Comparison of ENCODE assay signal across 8 cellular contexts in the genomic region with DNA sequence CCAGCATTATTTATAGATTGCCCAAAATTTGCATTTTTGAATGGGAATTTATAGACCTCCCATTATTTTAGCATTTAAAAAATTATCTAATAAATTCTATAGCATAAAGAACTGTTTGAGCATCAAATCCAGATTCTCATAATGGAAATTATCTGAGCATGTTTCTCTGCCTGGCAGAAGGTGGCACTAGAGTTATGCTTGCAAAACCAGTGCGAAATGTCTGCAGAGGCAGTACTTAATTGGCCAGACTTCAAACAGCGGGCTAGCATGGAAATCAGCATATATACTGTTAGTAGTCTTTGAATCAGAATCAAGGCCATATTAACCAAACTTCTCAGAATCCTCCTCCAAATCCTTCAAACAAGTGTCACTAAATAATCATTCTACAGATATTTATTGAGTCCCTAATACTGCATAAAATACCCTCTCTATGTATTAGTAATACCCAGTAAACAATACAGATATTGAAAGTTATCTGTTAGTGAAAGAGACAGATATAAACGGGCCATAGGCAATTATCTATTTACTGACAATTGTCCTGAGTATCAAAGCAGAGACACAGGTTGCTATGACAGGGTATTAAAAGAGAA.
DNase-seq lines count a peak whose midpoint lies in the region; ATAC-seq, FAIRE-seq and TF ChIP-seq lines count a peak whose summit lies in the region.

No MANE protein-coding gene starts in this region.

- peak; percentile 74 for DNase-seq in EL
- no peak for DNase-seq in H1 (ENCODE audit: low read depth in 1 of 2, low spot score in 2 of 2)
- peak in 1 of 2 donors; percentile 3 for DNase-seq in memory B cell (ENCODE audit: low spot score in 2 of 2)
- no peak for DNase-seq in activated T-helper 2 cell treated with anti-CD3 and anti-CD28 coated beads, Interferon-gamma antibody, Interleukin-2, Interleukin-4, amounts not matched to agents 10 μg/mL and 5 μg/mL and 100 μg/mL, durations not matched to agents 14 hours and 24 hours and 36 hours (ENCODE audit: low spot score)
- DNase-seq in activated gamma-delta T cell (lab: John Stamatoyannopoulos, UW), result no peak

- H3K36me3 ChIP-seq in OCI-LY3 (replicated peaks; ENCODE audit: low read depth, low read length), result no peaks in the 10 kb centered on the region
- no peaks in the 10 kb centered on the region for H3K36me3 ChIP-seq in H1 (ENCODE audit: control insufficient read depth in 2 of 4, insufficient read depth in 4 of 4, low read length in 3 of 4)

- no peak overlapping the region for H3K4me3 ChIP-seq in OCI-LY3 (ENCODE audit: low read length)
- H3K4me3 ChIP-seq in H1 (ENCODE audit: extremely low read depth in 1 of 4, insufficient read depth in 2 of 4, low read depth in 3 of 4, low read length in 4 of 4), result no peak overlapping the region

- H2BK20ac ChIP-seq in H1 (ENCODE audit: low read length), result no peak overlapping the region

- no peak overlapping the region for H2BK15ac ChIP-seq in H1 (ENCODE audit: low read length)

- no peak for TF ChIP-seq EP300 in H1 (IDR thresholded peaks at IDR 0.05; ENCODE audit: borderline replicate concordance in 1 of 2, low read depth in 2 of 2, low read length in 2 of 2)

- H2BK120ac ChIP-seq in H1 (replicated peaks; ENCODE audit: low read depth, low read length), result no peak overlapping the region

- H3K4me1 ChIP-seq in OCI-LY3 (ENCODE audit: low read length) (peaks cover 11% of the 10 kb centered on the region), H1 (replicated peaks in 1 of 4; ENCODE audit: control insufficient read depth in 3 of 4, insufficient read depth in 4 of 4, low read length in 3 of 4) (no peaks in the 10 kb centered on the region)

- POLR2A ChIA-PET in H1 (lab: Charles Lee; ENCODE audit: partially characterized antibody), result no interaction called here

- no peaks in the 10 kb centered on the region for H3K23me2 ChIP-seq in H1 (ENCODE audit: low read depth, low read length)

- H3K27me3 Mint-ChIP-seq in memory B cell, result peaks cover 3% of the 10 kb centered on the region
- H3K27me3 Mint-ChIP-seq in activated T-helper 2 cell treated with anti-CD3 and anti-CD28 coated beads, Interferon-gamma antibody, Interleukin-2, Interleukin-4, amounts not matched to agents 10 μg/mL and 5 μg/mL and 100 μg/mL, durations not matched to agents 14 hours and 24 hours and 36 hours (ENCODE audit: low read depth), result peaks cover 14% of the 10 kb centered on the region

- no peaks in the 10 kb centered on the region for H3K36me3 Mint-ChIP-seq in memory B cell
- no peaks in the 10 kb centered on the region for H3K36me3 Mint-ChIP-seq in activated T-helper 2 cell treated with anti-CD3 and anti-CD28 coated beads, Interferon-gamma antibody, Interleukin-2, Interleukin-4, amounts not matched to agents 10 μg/mL and 5 μg/mL and 100 μg/mL, durations not matched to agents 14 hours and 24 hours and 36 hours (ENCODE audit: low read depth)

- no peak overlapping the region for H4K5ac ChIP-seq in H1 (ENCODE audit: insufficient read length, low read depth, low read length)

- peak; percentile 91 for TF ChIP-seq RAD21 in H1 (IDR thresholded peaks at IDR 0.05 in 1 of 2, conservative IDR thresholded peaks at IDR 0.05 in 1 of 2; ENCODE audit: low read depth in 2 of 2, low read length in 2 of 2)

- peak; percentile 46 for ATAC-seq in HG03159 (IDR thresholded peaks at IDR 0.05; ENCODE audit: unreplicated experiment)
- ATAC-seq in memory B cell (ENCODE audit: low read depth), result peak; percentile 48
- ATAC-seq in GM21717 (IDR thresholded peaks at IDR 0.05; ENCODE audit: unreplicated experiment), result no peak

- H3K4me2 ChIP-seq in OCI-LY3 (ENCODE audit: low read length) (peak overlapping the region; percentile 19), H1 (ENCODE audit: insufficient read depth in 1 of 2, low read depth in 2 of 2, low read length in 2 of 2) (no peak overlapping the region)

- H2BK5ac ChIP-seq in H1 (ENCODE audit: low read depth, low read length), result no peak overlapping the region

- FAIRE-seq in H1 (lab: Jason Lieb, UNC), result peak; percentile 50

- H3K4me1 Mint-ChIP-seq in memory B cell, result no peaks in the 10 kb centered on the region
- peaks cover 3% of the 10 kb centered on the region for H3K4me1 Mint-ChIP-seq in activated T-helper 2 cell treated with anti-CD3 and anti-CD28 coated beads, Interferon-gamma antibody, Interleukin-2, Interleukin-4, amounts not matched to agents 10 μg/mL and 5 μg/mL and 100 μg/mL, durations not matched to agents 14 hours and 24 hours and 36 hours (ENCODE audit: low read depth)

- H3K27me3 ChIP-seq in OCI-LY3 (ENCODE audit: low read depth, low read length) (no peaks in the 10 kb centered on the region), H1 (replicated peaks in 1 of 4; ENCODE audit: control insufficient read depth in 3 of 4, extremely low read depth in 1 of 4, insufficient read depth in 3 of 4, low read length in 3 of 4) (no peaks in the 10 kb centered on the region)

- no peak overlapping the region for H3K23ac ChIP-seq in H1 (ENCODE audit: insufficient read length)

- no peak overlapping the region for H4K8ac ChIP-seq in H1 (ENCODE audit: extremely low read depth, insufficient read depth, low read length)

- no peak overlapping the region for H3K4me3 Mint-ChIP-seq in memory B cell
- H3K4me3 Mint-ChIP-seq in activated T-helper 2 cell treated with anti-CD3 and anti-CD28 coated beads, Interferon-gamma antibody, Interleukin-2, Interleukin-4, amounts not matched to agents 10 μg/mL and 5 μg/mL and 100 μg/mL, durations not matched to agents 14 hours and 24 hours and 36 hours (ENCODE audit: low read depth), result no peak overlapping the region

- H3K9me3 ChIP-seq in OCI-LY3 (ENCODE audit: insufficient read depth, low read length), result no peaks in the 10 kb centered on the region
- no peaks in the 10 kb centered on the region for H3K9me3 ChIP-seq in H1 (ENCODE audit: insufficient read depth in 2 of 2, low read depth in 1 of 2, low read length in 1 of 2)

- H3K14ac ChIP-seq in H1 (ENCODE audit: insufficient read length), result no peak overlapping the region

- H2BK12ac ChIP-seq in H1 (ENCODE audit: low read depth, low read length), result no peak overlapping the region

- 0 out of 2 replicates have a peak overlapping the region, but pooled peaks have one; percentile 4 for H2AFZ ChIP-seq in OCI-LY3 (ENCODE audit: low read depth, low read length)
- H2AFZ ChIP-seq in H1 (ENCODE audit: low read length), result no peak overlapping the region

- no peak overlapping the region for H3K9ac ChIP-seq in OCI-LY3 (ENCODE audit: low read length)
- no peak overlapping the region for H3K9ac ChIP-seq in H1 (replicated peaks in 1 of 4; ENCODE audit: extremely low read depth in 1 of 4, low read depth in 3 of 4, low read length in 3 of 4)

- TF ChIP-seq CTCF in OCI-LY3 (IDR thresholded peaks at IDR 0.05; ENCODE audit: low read depth, low read length) (peak; percentile 99), H1 (IDR thresholded peaks at IDR 0.05; ENCODE audit: control extremely low read depth in 1 of 3, insufficient read depth in 1 of 3, low read depth in 1 of 3, low read length in 3 of 3) (peak in 2 of 3 experiments; percentile 71 to 74; a peak in 3 of 4 replicates)

- H3K4ac ChIP-seq in H1 (replicated peaks; ENCODE audit: insufficient read length, low read depth, low read length), result no peak overlapping the region

- H3K79me2 ChIP-seq in OCI-LY3 (ENCODE audit: low read length), result no peaks in the 10 kb centered on the region
- no peaks in the 10 kb centered on the region for H3K79me2 ChIP-seq in H1 (ENCODE audit: control insufficient read depth in 1 of 2, insufficient read depth in 2 of 2, low read length in 2 of 2)

- intact Hi-C loops in activated T-helper 2 cell treated with anti-CD3 and anti-CD28 coated beads, Interferon-gamma antibody, Interleukin-2, Interleukin-4, amounts not matched to agents 10 μg/mL and 5 μg/mL and 100 μg/mL, durations not matched to agents 14 hours and 24 hours and 36 hours (cut with micrococcal nuclease), result loop anchor here (1.0 kb wide), 1 partner anchor 244 kb away; no protein-coding TSS in a partner anchor

- no peaks in the 10 kb centered on the region for H4K20me1 ChIP-seq in OCI-LY3 (ENCODE audit: insufficient read depth, low read length)
- H4K20me1 ChIP-seq in H1 (replicated peaks in 1 of 2; ENCODE audit: control insufficient read depth in 1 of 2, insufficient read depth in 2 of 2, low read length in 2 of 2), result no peaks in the 10 kb centered on the region

- H3K56ac ChIP-seq in H1 (replicated peaks; ENCODE audit: insufficient read length, low read depth, low read length), result no peak overlapping the region

- H3K79me1 ChIP-seq in H1 (ENCODE audit: low read depth, low read length), result no peaks in the 10 kb centered on the region

- no peak overlapping the region for H3K27ac Mint-ChIP-seq in memory B cell
- H3K27ac Mint-ChIP-seq in activated T-helper 2 cell treated with anti-CD3 and anti-CD28 coated beads, Interferon-gamma antibody, Interleukin-2, Interleukin-4, amounts not matched to agents 10 μg/mL and 5 μg/mL and 100 μg/mL, durations not matched to agents 14 hours and 24 hours and 36 hours, result no peak overlapping the region

- H3K27ac ChIP-seq in OCI-LY3 (ENCODE audit: low read length) (no peak overlapping the region), H1 (ENCODE audit: low read depth, low read length) (no peak overlapping the region)

- no peak overlapping the region for H3K18ac ChIP-seq in H1 (ENCODE audit: extremely low read depth, low read length)

- no peak overlapping the region for H2AK5ac ChIP-seq in H1 (ENCODE audit: low read depth, low read length)

- no peaks in the 10 kb centered on the region for H3K9me3 Mint-ChIP-seq in memory B cell
- no peaks in the 10 kb centered on the region for H3K9me3 Mint-ChIP-seq in activated T-helper 2 cell treated with anti-CD3 and anti-CD28 coated beads, Interferon-gamma antibody, Interleukin-2, Interleukin-4, amounts not matched to agents 10 μg/mL and 5 μg/mL and 100 μg/mL, durations not matched to agents 14 hours and 24 hours and 36 hours

- CTCF ChIA-PET in H1 (lab: Charles Lee; ENCODE audit: partially characterized antibody), result interaction anchor here (0.9 to 4.0 kb wide), 6 partner anchors 8 to 244 kb away, joined by 3 to 25 read pairs (median 8); no protein-coding TSS in a partner anchor

- no peak overlapping the region for H4K91ac ChIP-seq in H1 (replicated peaks; ENCODE audit: insufficient read length, low read length)

- 54% methylated on average over 3 of the region's 3 CpGs; no CpG with 5 or more reads in 1 of the 2 experiments for WGBS in H1 (ENCODE audit: extremely low coverage in 1 of 2, insufficient coverage in 1 of 2, insufficient read length in 1 of 2, insufficient replicate concordance in 2 of 2, low coverage in 1 of 2, low lambda C conversion rate in 2 of 2, missing lambda C conversion rate in 1 of 2), 2 experiments

- TF ChIP-seq POLR2A in H1 (IDR thresholded peaks at IDR 0.05; ENCODE audit: control extremely low read depth in 1 of 2, low read depth in 2 of 2, low read length in 2 of 2), result no peak

TF ChIP-seq in H1, 55 proteins besides CTCF, POLR2A, EP300 and RAD21 (continues in another document):
- TF ChIP-seq ZNF274 (IDR thresholded peaks at IDR 0.05; ENCODE audit: borderline replicate concordance, extremely low read depth, low read length), result no peak
